ENCODE assay signal across 26 cellular contexts in the genomic region with DNA sequence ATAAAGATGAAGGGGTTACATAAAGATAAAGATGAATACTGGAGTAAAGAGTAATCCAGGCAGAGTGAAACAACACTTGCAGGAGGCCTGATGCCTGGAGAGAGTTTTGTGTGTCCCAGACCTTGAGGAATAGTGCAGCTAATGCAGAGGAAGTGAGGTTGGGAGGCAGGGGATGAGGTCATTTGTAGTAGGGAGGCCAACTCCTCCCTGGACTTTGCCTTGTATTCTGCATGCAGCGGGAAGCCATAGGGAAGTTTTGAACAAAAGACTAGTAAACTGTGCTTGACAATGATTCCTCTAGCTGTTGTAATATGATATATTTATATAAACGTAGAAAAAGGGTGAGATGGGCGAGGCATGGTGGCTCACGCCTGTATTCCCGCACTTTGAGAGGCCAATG.
DNase-seq lines count a peak whose midpoint lies in the region; ATAC-seq, FAIRE-seq and TF ChIP-seq lines count a peak whose summit lies in the region.
"Had no signal": no experiment of that assay in that cellular context is flagged by ENCODE, and none has a peak within 500 bp of the region (broad histone marks: within the 10 kb centered on the region; RNA-seq: fewer than 3 reads in every experiment).

No MANE protein-coding gene starts in this region.

- H3K27me3 Mint-ChIP-seq in endothelial cell (ENCODE audit: unreplicated experiment), result no peaks in the 10 kb centered on the region
- H3K27me3 Mint-ChIP-seq: B cell; CD4-positive, CD25-positive, alpha-beta regulatory T cell had no signal

- no peak for ATAC-seq in HG03108 (IDR thresholded peaks at IDR 0.05; ENCODE audit: unreplicated experiment)
- ATAC-seq: A549, GM12878 had no signal

- TF ChIP-seq POLR2A in esophagus squamous epithelium (IDR thresholded peaks at IDR 0.05), result no peak

- 35 to 63% (median 45%) methylated on average over 5 of the region's 5 CpGs for WGBS in small intestine, 3 donors
- WGBS in esophagus squamous epithelium, 2 donors, result 73 to 84% methylated on average over 5 of the region's 5 CpGs

- H3K4me1 ChIP-seq in small intestine (ENCODE audit: control insufficient read depth in 2 of 2, insufficient read depth in 1 of 2, low read depth in 1 of 2, low read length in 1 of 2) (no peaks in the 10 kb centered on the region), esophagus squamous epithelium (no peaks in the 10 kb centered on the region)
- H3K4me1 ChIP-seq: A549 had no signal

- FAIRE-seq in small intestine (lab: Jason Lieb, UNC), result no peak
- FAIRE-seq: A549, GM12878, HTR-8/SVneo had no signal

- H3K4me1 Mint-ChIP-seq in endothelial cell (ENCODE audit: unreplicated experiment), result peaks cover 15% of the 10 kb centered on the region
- H3K4me1 Mint-ChIP-seq: CD4-positive, CD25-positive, alpha-beta regulatory T cell had no signal

- H3K36me3 ChIP-seq in small intestine (ENCODE audit: control insufficient read depth in 2 of 2, insufficient read depth in 2 of 2, low read length in 2 of 2), result no peaks in the 10 kb centered on the region
- no peaks in the 10 kb centered on the region for H3K36me3 ChIP-seq in esophagus squamous epithelium

- no peaks in the 10 kb centered on the region for H3K36me3 Mint-ChIP-seq in endothelial cell (ENCODE audit: low read depth, unreplicated experiment)
- H3K36me3 Mint-ChIP-seq: CD4-positive, CD25-positive, alpha-beta regulatory T cell had no signal

- H3K27ac Mint-ChIP-seq in endothelial cell (ENCODE audit: unreplicated experiment), result peak overlapping the region; percentile 20
- H3K27ac Mint-ChIP-seq: B cell; CD4-positive, CD25-positive, alpha-beta regulatory T cell had no signal

- H3K4me3 ChIP-seq in small intestine (ENCODE audit: low read depth in 1 of 2, low read length in 2 of 2), result no peak overlapping the region
- no peak overlapping the region for H3K4me3 ChIP-seq in esophagus squamous epithelium
- H3K4me3 ChIP-seq: A549, GM12878 had no signal

- H3K9me3 Mint-ChIP-seq in endothelial cell (ENCODE audit: unreplicated experiment), result no peaks in the 10 kb centered on the region
- H3K9me3 Mint-ChIP-seq: CD4-positive, CD25-positive, alpha-beta regulatory T cell had no signal

- H3K27me3 ChIP-seq in small intestine (ENCODE audit: control insufficient read depth in 2 of 2, insufficient read depth in 2 of 2, low read length in 2 of 2) (no peaks in the 10 kb centered on the region), esophagus squamous epithelium (no peaks in the 10 kb centered on the region)

- intact Hi-C loops in esophagus squamous epithelium (cut with DNase I), result no loop called here

- no peaks in the 10 kb centered on the region for H3K9me3 ChIP-seq in small intestine (ENCODE audit: control insufficient read depth, low read depth)
- H3K9me3 ChIP-seq in esophagus squamous epithelium, result no peaks in the 10 kb centered on the region
- H3K9me3 ChIP-seq: A549, SK-N-SH had no signal

- H3K4me3 Mint-ChIP-seq in endothelial cell (ENCODE audit: unreplicated experiment), result no peak overlapping the region
- H3K4me3 Mint-ChIP-seq: B cell; CD4-positive, CD25-positive, alpha-beta regulatory T cell had no signal

- peak; percentile 1 for DNase-seq in NCI-H510A (lab: John Stamatoyannopoulos, UW)
- no peak for DNase-seq in NCI-H510A treated with DMSO at 0.1 percent for 48 hours (lab: John Stamatoyannopoulos, UW)
- DNase-seq in DMS53 treated with DMSO at 0.1 percent for 48 hours (lab: John Stamatoyannopoulos, UW; ENCODE audit: unreplicated experiment), result peak; percentile 7
- no peak for DNase-seq in endothelial cell (ENCODE audit: low spot score)
- peak; percentile 14 for DNase-seq in small intestine
- no peak for DNase-seq in esophagus squamous epithelium (lab: John Stamatoyannopoulos, UW)
- no peak for DNase-seq in NCI-H1930 (lab: John Stamatoyannopoulos, UW)
- DNase-seq: CD4-positive, CD25-positive, alpha-beta regulatory T cell; COR-L47; DND-41; H7; IMR-90; NCI-H1105 treated with DMSO at 0.1 percent for 48 hours; NCI-H1694 treated with DMSO at 0.1 percent for 48 hours; NCI-H446; NCI-H774; NK-92 treated with Interleukin-12 subunit alpha and Interleukin-12 subunit beta, amount 100 ng/mL, for 24 hours; SHP77 treated with DMSO at 0.1 percent for 48 hours; SK-N-SH had no signal

- TF ChIP-seq CTCF in endothelial cell (IDR thresholded peaks at IDR 0.05; ENCODE audit: unreplicated experiment), result no peak
- TF ChIP-seq CTCF in esophagus squamous epithelium (IDR thresholded peaks at IDR 0.05), result no peak

- no peak overlapping the region for H3K27ac ChIP-seq in small intestine (ENCODE audit: low read depth in 1 of 2, low read length in 1 of 2)
- no peak overlapping the region for H3K27ac ChIP-seq in esophagus squamous epithelium
- H3K27ac ChIP-seq: A549, KMS-11, RWPE1 had no signal

Comparison
In these comparisons a context has a peak if more than half of its experiments do, and no peak if none do; other contexts are left out.
1. DNase-seq: peak in NCI-H510A (single experiment), DMS53 treated with DMSO at 0.1 percent for 48 hours (single experiment) and small intestine (single experiment); none in NCI-H510A treated with DMSO at 0.1 percent for 48 hours (single experiment), endothelial cell (single experiment), esophagus squamous epithelium (single experiment) and NCI-H1930 (0 of 2).